Comparison of ENCODE assay signal across 19 cellular contexts in the genomic region with DNA sequence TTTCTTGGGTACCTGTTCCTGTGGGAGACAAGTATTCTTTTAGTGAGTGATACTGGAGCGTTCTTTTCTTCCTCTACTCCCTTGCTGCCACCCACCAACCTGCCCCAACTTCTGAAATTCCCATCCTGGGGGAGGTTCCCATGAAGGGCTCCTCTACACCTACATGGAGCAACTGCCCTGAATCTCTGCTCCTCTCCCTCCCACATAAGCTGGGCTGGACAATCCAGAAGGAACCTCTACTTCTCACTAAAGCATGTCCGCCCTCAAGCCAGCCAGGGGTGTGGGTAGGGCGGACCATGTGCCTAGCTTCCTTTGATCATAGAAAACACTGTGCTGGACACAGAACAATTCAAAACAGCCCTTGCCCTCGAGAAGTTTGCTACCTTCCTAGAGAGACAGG. TPM values are rescaled to one million over a fixed set of nuclear protein-coding genes. Genes with fewer than 3 reads are reported as not detected.
DNase-seq lines count a peak whose midpoint lies in the region; ATAC-seq and TF ChIP-seq lines count a peak whose summit lies in the region.
"Had no signal": no experiment of that assay in that cellular context is flagged by ENCODE, and none has a peak within 500 bp of the region (broad histone marks: within the 10 kb centered on the region; RNA-seq: fewer than 3 reads in every experiment).

No MANE protein-coding gene starts in this region.

- H3K9me3 Mint-ChIP-seq in activated naive CD4-positive, alpha-beta T cell treated with anti-CD3 and anti-CD28 coated beads, Interleukin-2, amount 10 ng/mL, durations not matched to agents 7 days and 5 days: no peaks in the 10 kb centered on the region
- no peaks in the 10 kb centered on the region for H3K9me3 Mint-ChIP-seq in activated naive CD4-positive, alpha-beta T cell treated with anti-CD3 and anti-CD28 coated beads for 36 hours
- H3K9me3 Mint-ChIP-seq in WTC11: no peaks in the 10 kb centered on the region
- H3K9me3 Mint-ChIP-seq: CD4-positive, alpha-beta T cell; CD8-positive, alpha-beta T cell had no signal

- 63% methylated on average over 4 of the region's 4 CpGs for WGBS in prostate gland

- H3K4me2 ChIP-seq in osteoblast (ENCODE audit: insufficient read depth, low read length): no peak overlapping the region
- H3K4me2 ChIP-seq: A549; BLaER1 treated with 17β-estradiol and CSF1 and Interleukin-3, amounts not matched to agents 10 nM and 100 nM had no signal

- H3K4me1 ChIP-seq in HEK293 (ENCODE audit: control insufficient read depth, insufficient read depth, low read length): no peaks in the 10 kb centered on the region
- peaks cover 3% of the 10 kb centered on the region for H3K4me1 ChIP-seq in osteoblast (ENCODE audit: insufficient read depth, low read length)
- no peaks in the 10 kb centered on the region for H3K4me1 ChIP-seq in prostate gland (replicated peaks)
- H3K4me1 ChIP-seq: A549, Caco-2 had no signal

- POLR2A ChIA-PET in HEK293 (lab: Yijun Ruan, JAX): no interaction called here
- POLR2A ChIA-PET in WTC11 (lab: Charles Lee): no interaction called here

- H3K4me3 ChIP-seq in HEK293 (ENCODE audit: low read depth, low read length): no peak overlapping the region
- no peak overlapping the region for H3K4me3 ChIP-seq in osteoblast (ENCODE audit: insufficient read depth, low read length)
- H3K4me3 ChIP-seq in prostate gland: no peak overlapping the region
- H3K4me3 ChIP-seq: A549; BLaER1 treated with 17β-estradiol and CSF1 and Interleukin-3, amounts not matched to agents 10 nM and 100 nM had no signal

- TF ChIP-seq POLR2A in prostate gland (IDR thresholded peaks at IDR 0.05): no peak

- ATAC-seq in WTC11: no peak
- ATAC-seq: A549; CD8-positive, alpha-beta T cell had no signal

- H4K20me1 ChIP-seq in osteoblast (ENCODE audit: insufficient read depth, low read length): no peaks in the 10 kb centered on the region
- H4K20me1 ChIP-seq: BLaER1 treated with 17β-estradiol and CSF1 and Interleukin-3, amounts not matched to agents 10 nM and 100 nM had no signal

- H3K27ac Mint-ChIP-seq in activated naive CD4-positive, alpha-beta T cell treated with anti-CD3 and anti-CD28 coated beads, Interleukin-2, amount 10 ng/mL, durations not matched to agents 7 days and 5 days: no peak overlapping the region
- no peak overlapping the region for H3K27ac Mint-ChIP-seq in activated naive CD4-positive, alpha-beta T cell treated with anti-CD3 and anti-CD28 coated beads for 36 hours
- H3K27ac Mint-ChIP-seq in WTC11: no peak overlapping the region
- H3K27ac Mint-ChIP-seq: B cell; CD4-positive, alpha-beta T cell; CD8-positive, alpha-beta T cell had no signal

- no peak for TF ChIP-seq CTCF in HEK293 (tag by site-specific recombination; IDR thresholded peaks at IDR 0.05)
- no peak for TF ChIP-seq CTCF in osteoblast (IDR thresholded peaks at IDR 0.05; ENCODE audit: extremely low read depth, low read depth, low read length)
- TF ChIP-seq CTCF in prostate gland (IDR thresholded peaks at IDR 0.05): no peak
- TF ChIP-seq CTCF in WTC11 (IDR thresholded peaks at IDR 0.05): no peak

- H3K27me3 Mint-ChIP-seq in activated naive CD4-positive, alpha-beta T cell treated with anti-CD3 and anti-CD28 coated beads, Interleukin-2, amount 10 ng/mL, durations not matched to agents 7 days and 5 days: peaks cover 42% of the 10 kb centered on the region
- H3K27me3 Mint-ChIP-seq in activated naive CD4-positive, alpha-beta T cell treated with anti-CD3 and anti-CD28 coated beads for 36 hours (ENCODE audit: low read depth): peaks cover 8% of the 10 kb centered on the region
- peaks cover 29% of the 10 kb centered on the region for H3K27me3 Mint-ChIP-seq in WTC11 (ENCODE audit: low read depth)

- H3K27me3 ChIP-seq in osteoblast (ENCODE audit: insufficient read depth, low read length) (peaks cover 6% of the 10 kb centered on the region), prostate gland (replicated peaks; ENCODE audit: insufficient read depth) (no peaks in the 10 kb centered on the region)
- H3K27me3 ChIP-seq: BLaER1 treated with 17β-estradiol and CSF1 and Interleukin-3, amounts not matched to agents 10 nM and 100 nM had no signal

- H3K36me3 ChIP-seq in HEK293 (ENCODE audit: control insufficient read depth in 2 of 2, insufficient read depth in 1 of 2, low read length in 2 of 2) (no peaks in the 10 kb centered on the region), osteoblast (ENCODE audit: insufficient read depth, low read length) (no peaks in the 10 kb centered on the region), prostate gland (no peaks in the 10 kb centered on the region)
- H3K36me3 ChIP-seq: BLaER1 treated with 17β-estradiol and CSF1 and Interleukin-3, amounts not matched to agents 10 nM and 100 nM had no signal

- DNase-seq in activated naive CD4-positive, alpha-beta T cell treated with anti-CD3 and anti-CD28 coated beads, Interleukin-2, amount 10 ng/mL, durations not matched to agents 7 days and 5 days: peak; percentile 0
- DNase-seq in activated naive CD4-positive, alpha-beta T cell treated with anti-CD3 and anti-CD28 coated beads for 36 hours: no peak
- DNase-seq in osteoblast (ENCODE audit: insufficient read length, low spot score, missing footprints) (peak; percentile 76), prostate gland (ENCODE audit: low spot score) (no peak), WTC11 (ENCODE audit: low spot score) (no peak)
- DNase-seq: AML-193; Caco-2; Calu3; CD4-positive, alpha-beta T cell; CD8-positive, alpha-beta T cell; DMS79 treated with DMSO at 0.1 percent for 48 hours; GF-D8 had no signal

- CTCF ChIA-PET in activated naive CD4-positive, alpha-beta T cell treated with anti-CD3 and anti-CD28 coated beads, Interleukin-2, amount 10 ng/mL, durations not matched to agents 7 days and 5 days (lab: Charles Lee): no interaction called here
- CTCF ChIA-PET in activated naive CD4-positive, alpha-beta T cell treated with anti-CD3 and anti-CD28 coated beads for 36 hours (lab: Charles Lee): interaction anchor here (1.4 to 6.1 kb wide), 3 partner anchors 12 to 641 kb away, joined by 3 to 74 read pairs (median 3); no protein-coding TSS in a partner anchor
- CTCF ChIA-PET in HEK293 (lab: Yijun Ruan, JAX) (interaction anchor here (0.5 to 1.2 kb wide), 4 partner anchors 37 to 641 kb away, joined by 3 to 4 read pairs (median 4); no protein-coding TSS in a partner anchor), WTC11 (lab: Charles Lee) (no interaction called here)

- intact Hi-C loops in activated naive CD4-positive, alpha-beta T cell treated with anti-CD3 and anti-CD28 coated beads for 36 hours (cut with micrococcal nuclease): loop anchor here (10.0 kb wide), 1 partner anchor 645 kb away; no protein-coding TSS in a partner anchor
- intact Hi-C loops in prostate gland (cut with DNase I): loop anchor here (10.0 kb wide), 1 partner anchor 445 kb away; no protein-coding TSS in a partner anchor

- H3K4me1 Mint-ChIP-seq in activated naive CD4-positive, alpha-beta T cell treated with anti-CD3 and anti-CD28 coated beads, Interleukin-2, amount 10 ng/mL, durations not matched to agents 7 days and 5 days: peaks cover 4% of the 10 kb centered on the region
- H3K4me1 Mint-ChIP-seq in activated naive CD4-positive, alpha-beta T cell treated with anti-CD3 and anti-CD28 coated beads for 36 hours (ENCODE audit: low read depth): peaks cover 2% of the 10 kb centered on the region
- peaks cover 30% of the 10 kb centered on the region for H3K4me1 Mint-ChIP-seq in WTC11

- H3K9me3 ChIP-seq in HEK293 (ENCODE audit: control insufficient read depth, insufficient read depth, low read depth, low read length) (no peaks in the 10 kb centered on the region), osteoblast (ENCODE audit: low read depth, low read length) (no peaks in the 10 kb centered on the region), prostate gland (no peaks in the 10 kb centered on the region)
- H3K9me3 ChIP-seq: A549; BLaER1 treated with 17β-estradiol and CSF1 and Interleukin-3, amounts not matched to agents 10 nM and 100 nM; Caco-2 had no signal

- no peak overlapping the region for H3K27ac ChIP-seq in HEK293 (ENCODE audit: extremely low read depth, low read depth, low read length)
- no peak overlapping the region for H3K27ac ChIP-seq in osteoblast (ENCODE audit: low read depth, low read length)
- H3K27ac ChIP-seq in prostate gland: no peak overlapping the region
- H3K27ac ChIP-seq: 22Rv1; A549; BLaER1 treated with 17β-estradiol and CSF1 and Interleukin-3, amounts not matched to agents 10 nM and 100 nM; C4-2B had no signal

- H2AFZ ChIP-seq in osteoblast (ENCODE audit: low read length): no peak overlapping the region

- no peaks in the 10 kb centered on the region for H3K36me3 Mint-ChIP-seq in activated naive CD4-positive, alpha-beta T cell treated with anti-CD3 and anti-CD28 coated beads, Interleukin-2, amount 10 ng/mL, durations not matched to agents 7 days and 5 days
- no peaks in the 10 kb centered on the region for H3K36me3 Mint-ChIP-seq in activated naive CD4-positive, alpha-beta T cell treated with anti-CD3 and anti-CD28 coated beads for 36 hours (ENCODE audit: low read depth)
- H3K36me3 Mint-ChIP-seq in WTC11: no peaks in the 10 kb centered on the region
- H3K36me3 Mint-ChIP-seq: CD8-positive, alpha-beta T cell had no signal

- no peak overlapping the region for H3K4me3 Mint-ChIP-seq in activated naive CD4-positive, alpha-beta T cell treated with anti-CD3 and anti-CD28 coated beads, Interleukin-2, amount 10 ng/mL, durations not matched to agents 7 days and 5 days
- H3K4me3 Mint-ChIP-seq in activated naive CD4-positive, alpha-beta T cell treated with anti-CD3 and anti-CD28 coated beads for 36 hours: no peak overlapping the region
- no peak overlapping the region for H3K4me3 Mint-ChIP-seq in WTC11
- H3K4me3 Mint-ChIP-seq: B cell; CD4-positive, alpha-beta T cell; CD8-positive, alpha-beta T cell had no signal

- no peaks in the 10 kb centered on the region for H3K79me2 ChIP-seq in osteoblast (ENCODE audit: insufficient read depth, low read length)

TF ChIP-seq in HEK293, 187 proteins besides CTCF, POLR2A, EP300 and RAD21 (continues in another document):
- TF ChIP-seq ZFHX2 (tag by site-specific recombination; conservative IDR thresholded peaks at IDR 0.05) (peak; percentile 84), ZNF830 (tag by site-specific recombination; IDR thresholded peaks at IDR 0.05; ENCODE audit: low read depth) (no peak)

RNA-seq across cellular contexts. Expression of a gene that starts 25.9 kb away (rescaled TPM):
- not detected for total RNA-seq in activated naive CD4-positive, alpha-beta T cell treated with anti-CD3 and anti-CD28 coated beads for 36 hours
- under 0.01 TPM in 1 of 2 replicates, not detected in the other for total RNA-seq in osteoblast
- under 1 TPM in 1 of 2 donors, not detected in 1; 0.32 TPM for total RNA-seq in prostate gland
- 1.4 to 1.8 TPM (median 1.6 TPM) in 3 replicates for total RNA-seq in WTC11 (2021)
- total RNA-seq: A172, B cell, Caco-2 had no signal

Comparison
In these comparisons a context has a peak if more than half of its experiments do, and no peak if none do; other contexts are left out.
1. DNase-seq: peak in activated naive CD4-positive, alpha-beta T cell treated with anti-CD3 and anti-CD28 coated beads, Interleukin-2, amount 10 ng/mL, durations not matched to agents 7 days and 5 days (single experiment) and osteoblast (single experiment); none in activated naive CD4-positive, alpha-beta T cell treated with anti-CD3 and anti-CD28 coated beads for 36 hours (single experiment), prostate gland (single experiment) and WTC11 (single experiment).
2. CTCF ChIA-PET loops: an anchor here in activated naive CD4-positive, alpha-beta T cell treated with anti-CD3 and anti-CD28 coated beads for 36 hours (1.4 to 6.1 kb wide) and HEK293 (0.5 to 1.2 kb wide); none called in activated naive CD4-positive, alpha-beta T cell treated with anti-CD3 and anti-CD28 coated beads, Interleukin-2, amount 10 ng/mL, durations not matched to agents 7 days and 5 days and WTC11.